ENCODE assay signal across 22 cellular contexts in the genomic region with DNA sequence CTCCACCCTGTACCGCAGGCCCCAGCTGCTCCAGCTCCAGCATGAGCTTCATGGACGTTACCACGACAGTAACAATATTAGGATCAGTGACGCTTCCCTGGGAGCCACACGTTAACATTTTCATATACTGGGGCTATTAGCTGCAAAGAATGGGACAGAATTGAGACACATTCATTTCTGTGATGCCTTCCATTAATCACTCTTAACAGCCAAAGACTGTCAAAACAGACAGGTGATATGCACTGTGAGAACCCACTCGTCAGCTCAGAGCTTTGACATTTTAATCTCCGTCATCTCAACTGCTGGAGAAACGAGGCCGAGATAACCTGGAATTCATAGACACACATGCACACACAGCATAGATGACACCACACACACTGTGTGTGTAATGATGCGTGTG.
"Had no signal": no experiment of that assay in that cellular context is flagged by ENCODE, and none has a peak within 500 bp of the region (broad histone marks: within the 10 kb centered on the region; RNA-seq: fewer than 3 reads in every experiment).

No MANE protein-coding gene starts in this region.

- H3K9me3 Mint-ChIP-seq: mesothelial cell of epicardium; natural killer cell; stimulated activated naive CD8-positive, alpha-beta T cell treated with anti-CD3 and anti-CD28 coated beads, Interleukin-15, Interleukin-2, amounts not matched to agents 100 ng/mL and 50 ng/mL, for 24 hours had no signal

- H3K9me3 ChIP-seq: colonic mucosa, lower lobe of right lung, psoas muscle, tibial artery, vagina had no signal

- H3K36me3 ChIP-seq: colonic mucosa, heart right ventricle, lower lobe of right lung, spleen, tibial artery, upper lobe of left lung, vagina had no signal

- H3K27me3 Mint-ChIP-seq: stimulated activated memory B cell treated with anti-CD40 and anti-IgM and Interleukin-4, amounts not matched to agents 10 μg/mL and 1 μg/mL and 100 μg/mL, for 72 hours had no signal

- H3K27ac Mint-ChIP-seq: memory B cell; mesothelial cell of epicardium; natural killer cell; stimulated activated memory B cell treated with anti-CD40 and anti-IgM and Interleukin-4, amounts not matched to agents 10 μg/mL and 1 μg/mL and 100 μg/mL, for 72 hours; stimulated activated naive CD8-positive, alpha-beta T cell treated with anti-CD3 and anti-CD28 coated beads, Interleukin-15, Interleukin-2, amounts not matched to agents 100 ng/mL and 50 ng/mL, for 24 hours had no signal

- DNase-seq: colonic mucosa; effector CD4-positive, alpha-beta T cell; heart right ventricle; hypothalamus; lower lobe of right lung; natural killer cell; occipital lobe; psoas muscle; retina; spleen; stimulated activated CD4-positive, alpha-beta T cell treated with anti-CD3 and anti-CD28 coated beads, Interleukin-15, amount 100 ng/mL, for 24 hours; stimulated activated CD4-positive, alpha-beta T cell treated with anti-CD3 and anti-CD28 coated beads, Interleukin-1b, Interleukin-23, amount 100 ng/mL, for 48 hours; stimulated activated CD4-positive, alpha-beta T cell treated with anti-CD3 and anti-CD28 coated beads, Interleukin-4, amount 100 ng/mL, for 24 hours; tibial artery had no signal

- H3K36me3 Mint-ChIP-seq: memory B cell; mesothelial cell of epicardium; natural killer cell; stimulated activated memory B cell treated with anti-CD40 and anti-IgM and Interleukin-4, amounts not matched to agents 10 μg/mL and 1 μg/mL and 100 μg/mL, for 72 hours had no signal

- H3K4me3 ChIP-seq: colonic mucosa, heart right ventricle, lower lobe of right lung, psoas muscle, spleen, tibial artery, upper lobe of left lung, vagina had no signal

- H3K4me1 ChIP-seq: colonic mucosa, heart right ventricle, lower lobe of right lung, psoas muscle, spleen, tibial artery, upper lobe of left lung, vagina had no signal

- H3K4me1 Mint-ChIP-seq: memory B cell; mesothelial cell of epicardium; natural killer cell; stimulated activated memory B cell treated with anti-CD40 and anti-IgM and Interleukin-4, amounts not matched to agents 10 μg/mL and 1 μg/mL and 100 μg/mL, for 72 hours had no signal

- H3K4me3 Mint-ChIP-seq: memory B cell; mesothelial cell of epicardium; natural killer cell; stimulated activated memory B cell treated with anti-CD40 and anti-IgM and Interleukin-4, amounts not matched to agents 10 μg/mL and 1 μg/mL and 100 μg/mL, for 72 hours; stimulated activated naive CD8-positive, alpha-beta T cell treated with anti-CD3 and anti-CD28 coated beads, Interleukin-15, Interleukin-2, amounts not matched to agents 100 ng/mL and 50 ng/mL, for 24 hours had no signal

- H3K27me3 ChIP-seq: colonic mucosa, spleen, tibial artery, upper lobe of left lung, vagina had no signal

- H3K27ac ChIP-seq: colonic mucosa, heart right ventricle, lower lobe of right lung, psoas muscle, spleen, tibial artery, upper lobe of left lung, vagina had no signal

- ATAC-seq: heart right ventricle; left lobe of liver; natural killer cell; psoas muscle; sciatic nerve; stimulated activated memory B cell treated with anti-CD40 and anti-IgM and Interleukin-4, amounts not matched to agents 10 μg/mL and 1 μg/mL and 100 μg/mL, for 72 hours had no signal
